8 cellular contexts compared by ENCODE assay signal in the genomic region with DNA sequence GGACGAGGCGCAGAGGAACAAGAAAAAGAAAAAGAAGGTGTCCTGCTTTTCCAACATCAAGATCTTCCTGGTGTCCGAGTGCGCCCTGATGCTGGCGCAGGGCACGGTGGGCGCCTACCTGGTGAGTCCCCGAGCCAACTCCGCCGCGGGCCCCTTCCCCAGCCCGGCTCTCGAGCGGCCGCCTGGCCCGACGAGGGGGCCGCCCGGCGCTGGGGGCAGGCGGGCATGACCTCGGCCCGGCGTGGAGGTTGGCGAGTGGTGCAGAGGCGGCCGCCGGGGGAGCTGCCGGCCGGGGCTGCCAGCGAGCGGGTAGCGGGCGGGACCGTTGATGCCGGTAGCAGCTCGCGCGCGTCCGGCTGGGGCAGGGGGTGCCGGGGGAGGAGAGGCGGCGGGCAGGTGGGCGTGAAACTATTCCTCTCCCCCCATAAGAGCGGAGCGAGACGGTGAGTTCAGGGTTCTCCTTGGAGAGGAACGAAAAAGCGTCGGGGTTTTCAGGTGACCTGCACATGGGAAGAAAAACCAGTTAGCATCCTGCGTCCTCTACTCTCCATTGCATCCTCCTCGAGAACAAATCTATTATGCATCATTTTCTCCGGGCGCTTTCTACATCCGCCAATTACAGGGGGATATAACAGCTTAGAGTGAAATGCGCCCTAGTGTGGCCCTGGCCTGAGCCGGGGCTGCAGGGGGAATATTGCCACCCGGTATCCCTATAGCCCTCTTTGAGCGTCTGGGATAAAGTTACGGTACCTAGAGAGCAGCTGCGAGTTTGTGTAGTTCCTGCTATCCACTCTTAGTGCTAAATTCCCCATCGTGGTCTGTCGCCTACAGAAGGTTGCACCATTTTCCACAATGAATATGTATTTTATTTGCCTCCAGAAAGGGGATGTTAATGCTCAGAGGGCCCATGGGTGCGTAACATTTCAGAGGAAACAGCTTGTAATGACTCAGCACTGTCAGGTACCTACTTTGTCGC. TPM values are rescaled to one million over a fixed set of nuclear protein-coding genes. Genes with fewer than 3 reads are reported as not detected.
DNase-seq lines count a peak whose midpoint lies in the region; ATAC-seq, FAIRE-seq and TF ChIP-seq lines count a peak whose summit lies in the region.

No MANE protein-coding gene starts in this region.

- TF ChIP-seq CTCF in endothelial cell of umbilical vein (IDR thresholded peaks at IDR 0.05; ENCODE audit: extremely low read depth in 1 of 2, insufficient read depth in 1 of 2, low read depth in 1 of 2, low read length in 2 of 2), result no peak

- POLR2A ChIA-PET in endothelial cell of umbilical vein (lab: Charles Lee), result no interaction called here

- dilution Hi-C loops in endothelial cell of umbilical vein (cut with MboI; ENCODE audit: extremely low pct_ligation_motif_present, low sequenced_read_pairs), result no loop called here

- H4K8ac ChIP-seq in mesendoderm (ENCODE audit: low read depth, low read length), result no peak overlapping the region

- no peak overlapping the region for H2BK5ac ChIP-seq in mesendoderm (ENCODE audit: low read length)

- no CpG with 5 or more reads among the region's 66 CpGs for WGBS in mesendoderm (ENCODE audit: extremely low coverage, insufficient coverage, low lambda C conversion rate)

- peak overlapping the region; percentile 71 for H3K27ac Mint-ChIP-seq in activated CD8-positive, alpha-beta memory T cell treated with anti-CD3 and anti-CD28 coated beads, Interleukin-2, amount 10 ng/mL, durations not matched to agents 7 days and 5 days
- H3K27ac Mint-ChIP-seq in stimulated activated naive CD8-positive, alpha-beta T cell treated with anti-CD3 and anti-CD28 coated beads, Interleukin-15, Interleukin-2, amounts not matched to agents 100 ng/mL and 50 ng/mL, for 24 hours, result peak overlapping the region; percentile 52

- H2BK15ac ChIP-seq in mesendoderm (replicated peaks; ENCODE audit: low read depth), result no peak overlapping the region

- H3K4me2 ChIP-seq in endothelial cell of umbilical vein (ENCODE audit: insufficient read depth, low read length), result peak overlapping the region; percentile 8
- H3K4me2 ChIP-seq in mesendoderm (ENCODE audit: low read length), result peak overlapping the region; percentile 54

- no peak overlapping the region for H3K23ac ChIP-seq in mesendoderm (ENCODE audit: low read length)

- H3K18ac ChIP-seq in mesendoderm (ENCODE audit: low read length), result peak overlapping the region; percentile 22

- H2AFZ ChIP-seq in endothelial cell of umbilical vein (ENCODE audit: low read depth, low read length), result peak overlapping the region; percentile 39

- H3K9me3 Mint-ChIP-seq in activated CD8-positive, alpha-beta memory T cell treated with anti-CD3 and anti-CD28 coated beads, Interleukin-2, amount 10 ng/mL, durations not matched to agents 7 days and 5 days (ENCODE audit: low read depth), result no peaks in the 10 kb centered on the region
- H3K9me3 Mint-ChIP-seq in stimulated activated naive CD8-positive, alpha-beta T cell treated with anti-CD3 and anti-CD28 coated beads, Interleukin-15, Interleukin-2, amounts not matched to agents 100 ng/mL and 50 ng/mL, for 24 hours, result no peaks in the 10 kb centered on the region

- no peak for FAIRE-seq in endothelial cell of umbilical vein (lab: Jason Lieb, UNC)

- peaks cover 3% of the 10 kb centered on the region for H3K27me3 Mint-ChIP-seq in activated CD8-positive, alpha-beta memory T cell treated with anti-CD3 and anti-CD28 coated beads, Interleukin-2, amount 10 ng/mL, durations not matched to agents 7 days and 5 days
- H3K27me3 Mint-ChIP-seq in stimulated activated naive CD8-positive, alpha-beta T cell treated with anti-CD3 and anti-CD28 coated beads, Interleukin-15, Interleukin-2, amounts not matched to agents 100 ng/mL and 50 ng/mL, for 24 hours, result peaks cover 5% of the 10 kb centered on the region

- H3K4me3 ChIP-seq in endothelial cell of umbilical vein (replicated peaks in 1 of 3; ENCODE audit: insufficient read depth in 1 of 3, low read depth in 1 of 3, low read length in 3 of 3), result no peak overlapping the region
- H3K4me3 ChIP-seq in mesendoderm (ENCODE audit: low read length), result peak overlapping the region; percentile 40

- no peaks in the 10 kb centered on the region for H3K79me2 ChIP-seq in endothelial cell of umbilical vein (ENCODE audit: control insufficient read depth, insufficient read depth, low read length)
- H3K79me2 ChIP-seq in mesendoderm (ENCODE audit: control insufficient read depth, insufficient read depth, low read length), result no peaks in the 10 kb centered on the region

- peak; percentile 24 for ATAC-seq in activated CD8-positive, alpha-beta memory T cell treated with anti-CD3 and anti-CD28 coated beads, Interleukin-2, amount 10 ng/mL, durations not matched to agents 7 days and 5 days
- ATAC-seq in HG02973 (IDR thresholded peaks at IDR 0.05; ENCODE audit: unreplicated experiment), result no peak

- no peak overlapping the region for H2BK120ac ChIP-seq in mesendoderm (ENCODE audit: low read depth, low read length)

- H3K27ac ChIP-seq in endothelial cell of umbilical vein (ENCODE audit: insufficient read depth, low read depth, low read length) (no peak overlapping the region), mesendoderm (ENCODE audit: low read depth, low read length) (no peak overlapping the region)

- CTCF ChIA-PET in activated CD8-positive, alpha-beta memory T cell treated with anti-CD3 and anti-CD28 coated beads, Interleukin-2, amount 10 ng/mL, durations not matched to agents 7 days and 5 days (lab: Charles Lee), result interaction anchor here (0.8 to 4.4 kb wide), 12 partner anchors 10 to 542 kb away, joined by 3 to 32 read pairs (median 4); no protein-coding TSS in a partner anchor
- CTCF ChIA-PET in endothelial cell of umbilical vein (lab: Charles Lee), result no interaction called here

- intact Hi-C loops in endothelial cell of umbilical vein (cut with micrococcal nuclease), result loop anchor here (1.0 kb wide), 1 partner anchor 551 kb away; no protein-coding TSS in a partner anchor

- H3K9me1 ChIP-seq in endothelial cell of umbilical vein (replicated peaks; ENCODE audit: control insufficient read depth, extremely low read depth, insufficient read depth, low read length), result no peaks in the 10 kb centered on the region

- H3K36me3 Mint-ChIP-seq in activated CD8-positive, alpha-beta memory T cell treated with anti-CD3 and anti-CD28 coated beads, Interleukin-2, amount 10 ng/mL, durations not matched to agents 7 days and 5 days, result peaks cover 8% of the 10 kb centered on the region
- no peaks in the 10 kb centered on the region for H3K36me3 Mint-ChIP-seq in stimulated activated naive CD8-positive, alpha-beta T cell treated with anti-CD3 and anti-CD28 coated beads, Interleukin-15, Interleukin-2, amounts not matched to agents 100 ng/mL and 50 ng/mL, for 24 hours (ENCODE audit: low read depth)

- H3K56ac ChIP-seq in mesendoderm (ENCODE audit: low read length), result peak overlapping the region; percentile 82

- H3K9ac ChIP-seq in endothelial cell of umbilical vein (replicated peaks; ENCODE audit: extremely low read depth, insufficient read depth, low read length), result no peak overlapping the region
- peak overlapping the region; percentile 57 for H3K9ac ChIP-seq in mesendoderm (ENCODE audit: low read length)

- no peak for TF ChIP-seq POLR2A in endothelial cell of umbilical vein (IDR thresholded peaks at IDR 0.05; ENCODE audit: low read depth, low read length)

- H3K9me3 ChIP-seq in endothelial cell of umbilical vein (replicated peaks; ENCODE audit: control insufficient read depth, insufficient read depth, low read length), result no peaks in the 10 kb centered on the region

- H4K20me1 ChIP-seq in endothelial cell of umbilical vein (replicated peaks; ENCODE audit: control insufficient read depth, extremely low read depth, insufficient read depth, low read length), result no peaks in the 10 kb centered on the region

- no peak overlapping the region for H3K4ac ChIP-seq in mesendoderm (ENCODE audit: low read depth, low read length)

- H4K5ac ChIP-seq in mesendoderm (ENCODE audit: low read length), result no peak overlapping the region

- no TSS peak for BruUV-seq in endothelial cell of umbilical vein (replicated peaks; lab: Mats Ljungman, UMichigan)

- peak overlapping the region; percentile 77 for H3K4me3 Mint-ChIP-seq in activated CD8-positive, alpha-beta memory T cell treated with anti-CD3 and anti-CD28 coated beads, Interleukin-2, amount 10 ng/mL, durations not matched to agents 7 days and 5 days
- H3K4me3 Mint-ChIP-seq in stimulated activated naive CD8-positive, alpha-beta T cell treated with anti-CD3 and anti-CD28 coated beads, Interleukin-15, Interleukin-2, amounts not matched to agents 100 ng/mL and 50 ng/mL, for 24 hours, result peak overlapping the region; percentile 74

- H3K36me3 ChIP-seq in endothelial cell of umbilical vein (ENCODE audit: control insufficient read depth in 2 of 2, extremely low read depth in 1 of 2, insufficient read depth in 2 of 2, low read length in 2 of 2) (no peaks in the 10 kb centered on the region), mesendoderm (ENCODE audit: control insufficient read depth, insufficient read depth, low read length) (no peaks in the 10 kb centered on the region)

- H3K4me1 ChIP-seq in endothelial cell of umbilical vein (ENCODE audit: control insufficient read depth, extremely low read depth, insufficient read depth, low read length), result peaks cover 3% of the 10 kb centered on the region
- H3K4me1 ChIP-seq in mesendoderm (ENCODE audit: control insufficient read depth, low read depth, low read length), result peaks cover 2% of the 10 kb centered on the region

- no peaks in the 10 kb centered on the region for H3K79me1 ChIP-seq in mesendoderm (ENCODE audit: low read length)

- peaks cover 9 to 10% of the 10 kb centered on the region in 2 experiments for H3K27me3 ChIP-seq in endothelial cell of umbilical vein (ENCODE audit: control insufficient read depth in 2 of 2, insufficient read depth in 2 of 2, low read length in 2 of 2)
- peaks cover 2% of the 10 kb centered on the region for H3K27me3 ChIP-seq in mesendoderm (ENCODE audit: insufficient read depth, low read length, poor library complexity)

- DNase-seq in DMS 273 (lab: John Stamatoyannopoulos, UW; ENCODE audit: unreplicated experiment) (peak; percentile 64), NCI-H2171 (lab: John Stamatoyannopoulos, UW) (peak; percentile 35), endothelial cell of umbilical vein (ENCODE audit: low read depth, low spot score) (no peak), mesendoderm (peak; percentile 57), foreskin melanocyte (no peak)
- peak; percentile 62 for DNase-seq in activated CD8-positive, alpha-beta memory T cell treated with anti-CD3 and anti-CD28 coated beads, Interleukin-2, amount 10 ng/mL, durations not matched to agents 7 days and 5 days

- peaks cover 71% of the 10 kb centered on the region for H3K4me1 Mint-ChIP-seq in activated CD8-positive, alpha-beta memory T cell treated with anti-CD3 and anti-CD28 coated beads, Interleukin-2, amount 10 ng/mL, durations not matched to agents 7 days and 5 days
- peaks cover 70% of the 10 kb centered on the region for H3K4me1 Mint-ChIP-seq in stimulated activated naive CD8-positive, alpha-beta T cell treated with anti-CD3 and anti-CD28 coated beads, Interleukin-15, Interleukin-2, amounts not matched to agents 100 ng/mL and 50 ng/mL, for 24 hours (ENCODE audit: low read depth)

- no peak overlapping the region for H2AK5ac ChIP-seq in mesendoderm (ENCODE audit: low read length)

RNA-seq across cellular contexts. Expression of a gene that starts 0.7 kb away (rescaled TPM):
- total RNA-seq in activated CD8-positive, alpha-beta memory T cell treated with anti-CD3 and anti-CD28 coated beads, Interleukin-2, amount 10 ng/mL, durations not matched to agents 7 days and 5 days, result 10 to 100 TPM; 20.8 to 32.0 TPM
- total RNA-seq in endothelial cell of umbilical vein, result 0.83 and 0.88 TPM in 2 replicates
- 0.92 and 1.2 TPM in 2 replicates for polyA plus RNA-seq in endothelial cell of umbilical vein
- 0.27 and 0.89 TPM in 2 replicates for polyA plus RNA-seq in endothelial cell of umbilical vein (2011; cell fraction: cytosol; rRNA removed)
- 0.20 and 0.60 TPM in 2 replicates for polyA plus RNA-seq in endothelial cell of umbilical vein (2011; cell fraction: nucleus; rRNA removed)
- polyA plus RNA-seq in endothelial cell of umbilical vein (2012), result 0.23 and 0.34 TPM in 2 replicates
- 1.3 TPM in 2 replicates for polyA minus RNA-seq in endothelial cell of umbilical vein
- polyA minus RNA-seq in endothelial cell of umbilical vein (2011; cell fraction: cytosol; rRNA and poly(A)+ RNA removed), result 25.2 TPM
- 0.48 and 0.96 TPM in 2 replicates for polyA minus RNA-seq in endothelial cell of umbilical vein (2011; cell fraction: nucleus; rRNA and poly(A)+ RNA removed)
- 6.7 TPM for polyA plus RNA-seq in mesendoderm (2013, experiment 1 of 2)
- polyA plus RNA-seq in mesendoderm (2013, experiment 2 of 2), result 6.6 TPM

Comparison
In these comparisons a context has a peak if more than half of its experiments do, and no peak if none do; other contexts are left out.
1. DNase-seq: peak in DMS 273 (single experiment), NCI-H2171 (single experiment), activated CD8-positive, alpha-beta memory T cell treated with anti-CD3 and anti-CD28 coated beads, Interleukin-2, amount 10 ng/mL, durations not matched to agents 7 days and 5 days (single experiment) and mesendoderm (single experiment); none in endothelial cell of umbilical vein (single experiment) and foreskin melanocyte (single experiment).
2. RNA of a gene that starts 0.7 kb away (total RNA-seq): 20.8 to 32.0 TPM in activated CD8-positive, alpha-beta memory T cell treated with anti-CD3 and anti-CD28 coated beads, Interleukin-2, amount 10 ng/mL, durations not matched to agents 7 days and 5 days; 0.83 to 0.88 TPM in endothelial cell of umbilical vein; every median in the first group is over 10 times any median in the second.